In genomic region chr17:64505320-64506200, GRCh38 we compare ENCODE assay signal across 1 cellular context.
TF ChIP-seq lines count a peak whose summit lies in the region.

No MANE protein-coding gene starts in this region.

TF ChIP-seq in HEK293, 187 proteins besides CTCF, POLR2A, EP300 and RAD21 (continued from another document):
- TF ChIP-seq ZNF518A (tag by site-specific recombination; conservative IDR thresholded peaks at IDR 0.05; ENCODE audit: low read depth) (no peak), ZNF514 (tag by site-specific recombination; IDR thresholded peaks at IDR 0.05) (no peak), ZNF2 (tag by site-specific recombination; IDR thresholded peaks at IDR 0.05) (0 out of 2 replicates have a peak, but pooled peaks have one; percentile 20), KLF1 (tag by site-specific recombination; IDR thresholded peaks at IDR 0.05) (peak; percentile 30), PRDM6 (tag by site-specific recombination; IDR thresholded peaks at IDR 0.05) (no peak), ZSCAN4 (tag by site-specific recombination; IDR thresholded peaks at IDR 0.05) (peak; percentile 35; the same call in 1 of the 2 replicates), ZNF530 (tag by site-specific recombination; IDR thresholded peaks at IDR 0.05; ENCODE audit: low read depth) (no peak), KLF17 (tag by site-specific recombination; IDR thresholded peaks at IDR 0.05) (peak; percentile 22; the same call in 1 of the 2 replicates), YY2 (tag by site-specific recombination; IDR thresholded peaks at IDR 0.05) (peak; percentile 93), ZBTB48 (tag by site-specific recombination; IDR thresholded peaks at IDR 0.05) (no peak), BCL11B (tag by site-specific recombination; IDR thresholded peaks at IDR 0.05; ENCODE audit: low read depth) (peak; percentile 20; the same call in 1 of the 2 replicates), ZNF600 (tag by site-specific recombination; IDR thresholded peaks at IDR 0.05) (peak; percentile 10; the same call in 1 of the 2 replicates), ZNF239 (tag by site-specific recombination; IDR thresholded peaks at IDR 0.05) (no peak), ZNF692 (tag by site-specific recombination; IDR thresholded peaks at IDR 0.05) (0 out of 2 replicates have a peak, but pooled peaks have one; percentile 13), ZBTB44 (tag by site-specific recombination; IDR thresholded peaks at IDR 0.05) (no peak), ZNF335 (tag by site-specific recombination; conservative IDR thresholded peaks at IDR 0.05) (peak; percentile 56), IKZF3 (tag by site-specific recombination; IDR thresholded peaks at IDR 0.05) (no peak), ZNF830 (tag by site-specific recombination; IDR thresholded peaks at IDR 0.05; ENCODE audit: low read depth) (no peak), ZBTB11 (tag by site-specific recombination; conservative IDR thresholded peaks at IDR 0.05; ENCODE audit: low read depth) (peak; percentile 25; the same call in 1 of the 2 replicates), ZNF202 (tag by site-specific recombination; IDR thresholded peaks at IDR 0.05; ENCODE audit: borderline replicate concordance) (no peak), ZNF677 (tag by site-specific recombination; IDR thresholded peaks at IDR 0.05) (no peak), ZEB2 (tag by site-specific recombination; IDR thresholded peaks at IDR 0.05) (no peak), KLF8 (tag by site-specific recombination; IDR thresholded peaks at IDR 0.05) (peak; percentile 69), ZNF114 (tag by site-specific recombination; IDR thresholded peaks at IDR 0.05) (no peak), ZNF626 (tag by site-specific recombination; IDR thresholded peaks at IDR 0.05) (no peak), ZNF341 (tag by site-specific recombination; IDR thresholded peaks at IDR 0.05; ENCODE audit: low read depth) (peak; percentile 42), ZNF391 (tag by site-specific recombination; IDR thresholded peaks at IDR 0.05; ENCODE audit: borderline replicate concordance, low read depth) (peak; percentile 51; the same call in 1 of the 2 replicates), ZNF146 (tag by site-specific recombination; IDR thresholded peaks at IDR 0.05) (no peak), INSM2 (tag by site-specific recombination; IDR thresholded peaks at IDR 0.05) (no peak; the same call in 1 of the 2 replicates), HOXC10 (CRISPR knock-in tag; IDR thresholded peaks at IDR 0.05) (no peak), ZXDB (tag by site-specific recombination; IDR thresholded peaks at IDR 0.05) (peak; percentile 66), PRDM4 (tag by site-specific recombination; IDR thresholded peaks at IDR 0.05) (peak; percentile 53), SP2 (tag by site-specific recombination; IDR thresholded peaks at IDR 0.05) (peak; percentile 55), ZNF623 (tag by site-specific recombination; IDR thresholded peaks at IDR 0.05) (no peak)
TF ChIP-seq in HEK293: peak in this region for 39.
